Comparison of ENCODE assay signal across 18 cellular contexts in genomic region chr2:232318175-232318855, GRCh38.
DNase-seq lines count a peak whose midpoint lies in the region; ATAC-seq, FAIRE-seq and TF ChIP-seq lines count a peak whose summit lies in the region.
"Had no signal": no experiment of that assay in that cellular context is flagged by ENCODE, and none has a peak within 500 bp of the region (broad histone marks: within the 10 kb centered on the region; RNA-seq: fewer than 3 reads in every experiment).

No MANE protein-coding gene starts in this region.

- no peaks in the 10 kb centered on the region for H3K27me3 Mint-ChIP-seq in T-cell
- H3K27me3 Mint-ChIP-seq in endothelial cell (ENCODE audit: unreplicated experiment) = peaks cover 11% of the 10 kb centered on the region

- H3K4me1 ChIP-seq in left ventricle myocardium inferior (peaks cover 35% of the 10 kb centered on the region), kidney (ENCODE audit: control insufficient read depth in 1 of 2, insufficient read depth in 1 of 2, low read depth in 1 of 2, low read length in 2 of 2) (peaks cover 0 to 19% of the 10 kb centered on the region in 2 donors)

- no peak for TF ChIP-seq CTCF in left ventricle myocardium inferior (IDR thresholded peaks at IDR 0.05; ENCODE audit: borderline replicate concordance)
- TF ChIP-seq CTCF in endothelial cell (IDR thresholded peaks at IDR 0.05; ENCODE audit: unreplicated experiment) = no peak
- TF ChIP-seq CTCF in kidney (IDR thresholded peaks at IDR 0.05; ENCODE audit: borderline replicate concordance, extremely low read depth, insufficient read depth) = no peak

- H3K4me3 Mint-ChIP-seq in T-cell (peak overlapping the region in 1 of 3 donors; percentile 66), endothelial cell (ENCODE audit: unreplicated experiment) (no peak overlapping the region)
- H3K4me3 Mint-ChIP-seq: nephron; T-helper 1 cell treated with Interleukin-12 subunit alpha and Interleukin-12 subunit beta and Interleukin-4 antibody, amounts not matched to agents 30 μg/mL and 1 μg/mL, for 36 hours had no signal

- H3K4me1 Mint-ChIP-seq in T-cell (peaks cover 96 to 100% (median 96%) of the 10 kb centered on the region in 3 donors), endothelial cell (ENCODE audit: unreplicated experiment) (peaks cover 43% of the 10 kb centered on the region)

- H3K9me3 Mint-ChIP-seq in T-cell (no peaks in the 10 kb centered on the region), endothelial cell (ENCODE audit: unreplicated experiment) (peaks cover 5% of the 10 kb centered on the region)

- no peaks in the 10 kb centered on the region for H3K27me3 ChIP-seq in left ventricle myocardium inferior (ENCODE audit: low read depth)
- H3K27me3 ChIP-seq: vagina had no signal

- no peak for ATAC-seq in left cardiac atrium
- ATAC-seq in T-cell (replicated peaks in 1 of 4) = no peak
- no peak for ATAC-seq in HG02938 (IDR thresholded peaks at IDR 0.05; ENCODE audit: unreplicated experiment)
- ATAC-seq: GM12878, left lobe of liver had no signal

- CTCF ChIA-PET in T-cell (lab: Charles Lee) = no interaction called here

- no peak for FAIRE-seq in kidney (lab: Jason Lieb, UNC)
- FAIRE-seq: GM12878, RCC 7860 had no signal

- H3K27ac Mint-ChIP-seq in T-cell (peak overlapping the region; percentile 94 to 98), endothelial cell (ENCODE audit: unreplicated experiment) (peak overlapping the region; percentile 36)
- H3K27ac Mint-ChIP-seq: activated T-helper 2 cell treated with anti-CD3 and anti-CD28 coated beads, Interferon-gamma antibody, Interleukin-2, Interleukin-4, amounts not matched to agents 10 μg/mL and 5 μg/mL and 100 μg/mL, durations not matched to agents 14 hours and 24 hours and 36 hours; nephron; T-helper 1 cell treated with Interleukin-12 subunit alpha and Interleukin-12 subunit beta and Interleukin-4 antibody, amounts not matched to agents 30 μg/mL and 1 μg/mL, for 36 hours had no signal

- peaks cover 5% of the 10 kb centered on the region for H3K36me3 Mint-ChIP-seq in T-cell
- peaks cover 21% of the 10 kb centered on the region for H3K36me3 Mint-ChIP-seq in endothelial cell (ENCODE audit: low read depth, unreplicated experiment)

- intact Hi-C loops in left cardiac atrium (cut with DNase I) (no loop called here), left ventricle myocardium inferior (cut with micrococcal nuclease) (no loop called here), kidney (cut with DNase I) (no loop called here)

- H3K9me3 ChIP-seq in left ventricle myocardium inferior (replicated peaks) (peaks cover under 1% of the 10 kb centered on the region), kidney (ENCODE audit: control insufficient read depth in 1 of 2, low read length in 2 of 2) (no peaks in the 10 kb centered on the region)
- H3K9me3 ChIP-seq: vagina had no signal

- H3K36me3 ChIP-seq in left ventricle myocardium inferior = no peaks in the 10 kb centered on the region
- no peaks in the 10 kb centered on the region for H3K36me3 ChIP-seq in kidney (ENCODE audit: control insufficient read depth in 1 of 2, insufficient read depth in 2 of 2, low read length in 2 of 2)
- H3K36me3 ChIP-seq: vagina had no signal

- H3K4me3 ChIP-seq in left ventricle myocardium inferior (no peak overlapping the region), kidney (ENCODE audit: low read length in 2 of 2) (no peak overlapping the region)
- H3K4me3 ChIP-seq: GM12878, vagina had no signal

- DNase-seq in left cardiac atrium (peak; percentile 9), left ventricle myocardium inferior (no peak), T-cell (no peak), endothelial cell (ENCODE audit: low spot score) (no peak), iPS-NIHi11 (ENCODE audit: low spot score) (no peak), kidney (no peak)
- DNase-seq: COR-L47, DMS79 treated with DMSO at 0.1 percent for 48 hours, NCI-H1436, NCI-H510A treated with DMSO at 0.1 percent for 48 hours had no signal

- H3K27ac ChIP-seq in left ventricle myocardium inferior (replicated peaks) (no peak overlapping the region), kidney (ENCODE audit: low read depth in 2 of 2, low read length in 2 of 2) (no peak overlapping the region)
- H3K27ac ChIP-seq: vagina had no signal

- POLR2A ChIA-PET in T-cell (lab: Charles Lee) = no interaction called here

- no peak overlapping the region for H3K9ac ChIP-seq in kidney (ENCODE audit: low read length in 2 of 2)
